10 cellular contexts compared by ENCODE assay signal in the genomic region with DNA sequence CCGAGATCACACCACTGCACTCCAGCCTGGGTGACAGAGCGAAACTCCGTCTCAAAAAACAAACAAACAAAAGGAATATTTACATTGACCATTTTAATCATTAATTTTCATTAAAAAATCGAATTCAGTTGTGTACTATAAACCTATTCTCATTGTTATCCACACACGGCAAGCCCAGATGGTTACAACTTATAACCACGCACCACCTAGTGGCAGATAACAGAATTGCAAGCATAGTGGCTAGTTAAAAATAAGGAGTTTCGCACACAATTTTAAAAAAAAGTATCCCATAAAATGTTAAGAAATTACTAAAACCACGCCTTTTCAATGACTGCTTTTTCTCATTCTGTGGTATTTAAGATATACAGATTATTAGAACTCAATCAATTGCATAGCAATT. TPM values are rescaled to one million over a fixed set of nuclear protein-coding genes. Genes with fewer than 3 reads are reported as not detected.
DNase-seq lines count a peak whose midpoint lies in the region; ATAC-seq, FAIRE-seq and TF ChIP-seq lines count a peak whose summit lies in the region.
"Had no signal": no experiment of that assay in that cellular context is flagged by ENCODE, and none has a peak within 500 bp of the region (broad histone marks: within the 10 kb centered on the region; RNA-seq: fewer than 3 reads in every experiment).

No MANE protein-coding gene starts in this region.

- no peaks in the 10 kb centered on the region for H3K36me3 ChIP-seq in Peyer's patch
- H3K36me3 ChIP-seq in fibroblast of lung (ENCODE audit: control insufficient read depth, insufficient read depth, low read length) = no peaks in the 10 kb centered on the region
- no peaks in the 10 kb centered on the region for H3K36me3 ChIP-seq in small intestine (ENCODE audit: control insufficient read depth in 2 of 2, insufficient read depth in 2 of 2, low read length in 2 of 2)

- H3K9me3 ChIP-seq in Peyer's patch = no peaks in the 10 kb centered on the region
- H3K9me3 ChIP-seq in fibroblast of lung (ENCODE audit: control insufficient read depth, insufficient read depth, low read depth, low read length) = no peaks in the 10 kb centered on the region
- H3K9me3 ChIP-seq in small intestine (ENCODE audit: control insufficient read depth, low read depth) = no peaks in the 10 kb centered on the region

- no peak overlapping the region for H3K4me3 ChIP-seq in Peyer's patch
- no peak overlapping the region for H3K4me3 ChIP-seq in fibroblast of lung (replicated peaks in 1 of 4; ENCODE audit: control extremely low read depth in 1 of 4, insufficient read depth in 1 of 4, low read depth in 3 of 4, low read length in 4 of 4)
- H3K4me3 ChIP-seq in small intestine (ENCODE audit: low read depth in 1 of 2, low read length in 2 of 2) = no peak overlapping the region

- TF ChIP-seq CTCF in Peyer's patch (IDR thresholded peaks at IDR 0.05) = peak in 5 of 6 experiments; percentile 42 to 67 (median 53)
- TF ChIP-seq CTCF in fibroblast of lung (conservative IDR thresholded peaks at IDR 0.05 in 1 of 2, IDR thresholded peaks at IDR 0.05 in 1 of 2; ENCODE audit: low read depth in 1 of 2, low read length in 2 of 2) = peak; percentile 17 to 44

- WGBS in small intestine, 3 donors = 58 to 74% (median 71%) methylated on average over 8 of the region's 8 CpGs

- no peak overlapping the region for H3K4me3 Mint-ChIP-seq in stimulated activated naive B cell treated with anti-CD40 and anti-IgM and Interleukin-4, amounts not matched to agents 10 μg/mL and 1 μg/mL and 100 μg/mL, for 72 hours

- no peak for TF ChIP-seq POLR2A in Peyer's patch (IDR thresholded peaks at IDR 0.05)

- ATAC-seq in GM19035 (IDR thresholded peaks at IDR 0.05; ENCODE audit: unreplicated experiment) = no peak
- ATAC-seq in stimulated activated naive B cell treated with anti-CD40 and anti-IgM and Interleukin-4, amounts not matched to agents 10 μg/mL and 1 μg/mL and 100 μg/mL, for 72 hours (replicated peaks) = no peak
- ATAC-seq: left colon had no signal

- no peaks in the 10 kb centered on the region for H3K79me2 ChIP-seq in fibroblast of lung (ENCODE audit: control insufficient read depth, insufficient read depth, low read length)

- H3K9ac ChIP-seq in fibroblast of lung (ENCODE audit: insufficient read depth, low read length) = no peak overlapping the region

- H3K27me3 ChIP-seq in Peyer's patch (no peaks in the 10 kb centered on the region), fibroblast of lung (ENCODE audit: control insufficient read depth, insufficient read depth, low read length) (no peaks in the 10 kb centered on the region), small intestine (ENCODE audit: control insufficient read depth in 2 of 2, insufficient read depth in 2 of 2, low read length in 2 of 2) (no peaks in the 10 kb centered on the region)

- no peaks in the 10 kb centered on the region for H4K20me1 ChIP-seq in fibroblast of lung (ENCODE audit: control insufficient read depth, extremely low read depth, insufficient read depth, low read length)

- no peak overlapping the region for H3K4me2 ChIP-seq in fibroblast of lung (ENCODE audit: extremely low read depth, insufficient read depth, low read length)

- no peak overlapping the region for H3K27ac Mint-ChIP-seq in stimulated activated naive B cell treated with anti-CD40 and anti-IgM and Interleukin-4, amounts not matched to agents 10 μg/mL and 1 μg/mL and 100 μg/mL, for 72 hours

- H3K9me3 Mint-ChIP-seq in stimulated activated naive B cell treated with anti-CD40 and anti-IgM and Interleukin-4, amounts not matched to agents 10 μg/mL and 1 μg/mL and 100 μg/mL, for 72 hours = peaks cover 2 to 5% of the 10 kb centered on the region in 2 donors

- no peak overlapping the region for H2AFZ ChIP-seq in fibroblast of lung (ENCODE audit: low read length)

- FAIRE-seq in small intestine (lab: Jason Lieb, UNC) = no peak

- peak; percentile 4 for DNase-seq in stimulated activated CD4-positive, alpha-beta T cell treated with anti-CD3 and anti-CD28 coated beads, Interleukin-4, amount 100 ng/mL, for 24 hours
- DNase-seq in stimulated activated CD4-positive, alpha-beta T cell treated with anti-CD3 and anti-CD28 coated beads, Interleukin-1b, Interleukin-23, amount 100 ng/mL, for 48 hours = no peak
- peak in 2 of 3 donors; percentile 24 to 61 for DNase-seq in Peyer's patch
- DNase-seq in fibroblast of lung (ENCODE audit: low read depth in 2 of 2) = peak; percentile 2 to 24
- no peak for DNase-seq in HuH-7 (ENCODE audit: low spot score)
- DNase-seq in small intestine = no peak
- no peak for DNase-seq in stimulated activated naive B cell treated with anti-CD40 and anti-IgM and Interleukin-4, amounts not matched to agents 10 μg/mL and 1 μg/mL and 100 μg/mL, for 72 hours
- DNase-seq: NCI-H1048 had no signal

- H3K27me3 Mint-ChIP-seq in stimulated activated naive B cell treated with anti-CD40 and anti-IgM and Interleukin-4, amounts not matched to agents 10 μg/mL and 1 μg/mL and 100 μg/mL, for 72 hours = peaks cover 0 to 4% of the 10 kb centered on the region in 2 donors

- H3K4me1 ChIP-seq in Peyer's patch = no peaks in the 10 kb centered on the region
- H3K4me1 ChIP-seq in fibroblast of lung (ENCODE audit: control insufficient read depth, extremely low read depth, insufficient read depth, low read length) = no peaks in the 10 kb centered on the region
- H3K4me1 ChIP-seq in small intestine (ENCODE audit: control insufficient read depth in 2 of 2, insufficient read depth in 1 of 2, low read depth in 1 of 2, low read length in 1 of 2) = no peaks in the 10 kb centered on the region

- H3K36me3 Mint-ChIP-seq in stimulated activated naive B cell treated with anti-CD40 and anti-IgM and Interleukin-4, amounts not matched to agents 10 μg/mL and 1 μg/mL and 100 μg/mL, for 72 hours = peaks cover 3 to 4% of the 10 kb centered on the region in 2 donors

- peaks cover 0 to 9% of the 10 kb centered on the region in 2 donors for H3K4me1 Mint-ChIP-seq in stimulated activated naive B cell treated with anti-CD40 and anti-IgM and Interleukin-4, amounts not matched to agents 10 μg/mL and 1 μg/mL and 100 μg/mL, for 72 hours

- H3K27ac ChIP-seq in Peyer's patch = no peak overlapping the region
- no peak overlapping the region for H3K27ac ChIP-seq in fibroblast of lung (ENCODE audit: insufficient read depth, low read length)
- H3K27ac ChIP-seq in small intestine (ENCODE audit: low read depth in 1 of 2, low read length in 1 of 2) = no peak overlapping the region

RNA-seq across cellular contexts. Expression of a gene that starts 25.4 kb away (rescaled TPM):
- total RNA-seq in Peyer's patch = 10 to 100 TPM; 19.8 to 27.9 (median 24.1) TPM
- 2.8 and 4.5 TPM in 2 replicates for total RNA-seq in fibroblast of lung
- 2.6 and 5.6 TPM in 2 replicates for polyA plus RNA-seq in fibroblast of lung
- 1.6 and 2.2 TPM in 2 replicates for polyA plus RNA-seq in fibroblast of lung (2012)
- polyA minus RNA-seq in fibroblast of lung (ENCODE audit: low replicate concordance) = 4.1 and 9.3 TPM in 2 replicates
- polyA plus RNA-seq in small intestine = 1 to 10 TPM; 2.7 to 5.7 (median 4.2) TPM

Comparison
In these comparisons a context has a peak if more than half of its experiments do, and no peak if none do; other contexts are left out.
1. DNase-seq: peak in stimulated activated CD4-positive, alpha-beta T cell treated with anti-CD3 and anti-CD28 coated beads, Interleukin-4, amount 100 ng/mL, for 24 hours (single experiment), Peyer's patch (2 of 3) and fibroblast of lung (2 of 2); none in stimulated activated CD4-positive, alpha-beta T cell treated with anti-CD3 and anti-CD28 coated beads, Interleukin-1b, Interleukin-23, amount 100 ng/mL, for 48 hours (single experiment), HuH-7 (single experiment), small intestine (single experiment) and stimulated activated naive B cell treated with anti-CD40 and anti-IgM and Interleukin-4, amounts not matched to agents 10 μg/mL and 1 μg/mL and 100 μg/mL, for 72 hours (single experiment).